ENCODE assay signal across 14 cellular contexts in the genomic region with DNA sequence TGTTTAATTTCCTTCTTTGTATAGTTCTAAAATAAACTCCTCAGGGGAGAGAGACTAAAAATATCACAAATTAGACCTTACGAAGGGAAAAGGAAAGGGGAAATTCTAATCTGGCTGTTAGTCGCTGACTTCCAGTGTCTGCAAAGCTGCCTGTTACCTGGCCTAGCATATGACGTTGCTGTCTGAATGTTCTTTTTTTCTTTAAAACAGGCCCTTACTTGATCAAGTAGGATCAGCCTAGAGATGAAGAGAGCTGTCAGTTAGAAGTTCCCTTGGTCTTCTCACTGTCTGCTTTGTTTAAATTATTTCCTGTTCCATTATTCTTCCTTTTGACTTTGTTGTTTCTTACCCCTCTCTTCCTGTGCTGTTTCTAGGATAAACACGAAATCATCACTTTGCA. TPM values are rescaled to one million over a fixed set of nuclear protein-coding genes. Genes with fewer than 3 reads are reported as not detected.
A peak's percentile ranks its signal among the peaks of the same experiment; 100 is the strongest.
DNase-seq lines count a peak whose midpoint lies in the region; ATAC-seq and TF ChIP-seq lines count a peak whose summit lies in the region.
"Had no signal": no experiment of that assay in that cellular context is flagged by ENCODE, and none has a peak within 500 bp of the region (broad histone marks: within the 10 kb centered on the region; RNA-seq: fewer than 3 reads in every experiment).

No MANE protein-coding gene starts in this region.

- peaks cover 4% of the 10 kb centered on the region for H3K36me3 ChIP-seq in effector memory CD4-positive, alpha-beta T cell (ENCODE audit: control insufficient read depth, insufficient read depth, low read length)

- H3K4me3 Mint-ChIP-seq in activated CD8-positive, alpha-beta memory T cell treated with anti-CD3 and anti-CD28 coated beads, Interleukin-2, amount 10 ng/mL, durations not matched to agents 7 days and 5 days = peak overlapping the region; percentile 11
- H3K4me3 Mint-ChIP-seq in T-helper 1 cell treated with Interleukin-12 subunit alpha and Interleukin-12 subunit beta and Interleukin-4 antibody, amounts not matched to agents 30 μg/mL and 1 μg/mL, for 36 hours = peak overlapping the region; percentile 55
- no peak overlapping the region for H3K4me3 Mint-ChIP-seq in nephron

- H3K4me1 ChIP-seq in effector memory CD4-positive, alpha-beta T cell (ENCODE audit: control insufficient read depth, insufficient read depth, low read length, poor library complexity, severe bottlenecking) = peaks cover 77% of the 10 kb centered on the region

- H3K4me3 ChIP-seq in effector memory CD4-positive, alpha-beta T cell (ENCODE audit: insufficient read depth, low read depth, low read length, poor library complexity, severe bottlenecking) = peak overlapping the region; percentile 14
- H3K4me3 ChIP-seq: smooth muscle cell had no signal

- ATAC-seq in activated CD8-positive, alpha-beta memory T cell treated with anti-CD3 and anti-CD28 coated beads, Interleukin-2, amount 10 ng/mL, durations not matched to agents 7 days and 5 days = peak; percentile 9
- no peak for ATAC-seq in GM18873 (IDR thresholded peaks at IDR 0.05; ENCODE audit: low FRiP score, unreplicated experiment)
- ATAC-seq in GM19395 (IDR thresholded peaks at IDR 0.05; ENCODE audit: unreplicated experiment) = no peak

- peaks cover 40% of the 10 kb centered on the region for H3K36me3 Mint-ChIP-seq in activated CD8-positive, alpha-beta memory T cell treated with anti-CD3 and anti-CD28 coated beads, Interleukin-2, amount 10 ng/mL, durations not matched to agents 7 days and 5 days
- peaks cover 47% of the 10 kb centered on the region for H3K36me3 Mint-ChIP-seq in T-helper 1 cell treated with Interleukin-12 subunit alpha and Interleukin-12 subunit beta and Interleukin-4 antibody, amounts not matched to agents 30 μg/mL and 1 μg/mL, for 36 hours (ENCODE audit: low read depth)
- H3K36me3 Mint-ChIP-seq in nephron (ENCODE audit: low read depth) = peaks cover 44% of the 10 kb centered on the region

- peaks cover 90% of the 10 kb centered on the region for H3K4me1 Mint-ChIP-seq in activated CD8-positive, alpha-beta memory T cell treated with anti-CD3 and anti-CD28 coated beads, Interleukin-2, amount 10 ng/mL, durations not matched to agents 7 days and 5 days
- H3K4me1 Mint-ChIP-seq in T-helper 1 cell treated with Interleukin-12 subunit alpha and Interleukin-12 subunit beta and Interleukin-4 antibody, amounts not matched to agents 30 μg/mL and 1 μg/mL, for 36 hours (ENCODE audit: low read depth) = peaks cover 83% of the 10 kb centered on the region
- H3K4me1 Mint-ChIP-seq in nephron = peaks cover 56% of the 10 kb centered on the region

- no peak for DNase-seq in activated CD8-positive, alpha-beta memory T cell treated with anti-CD3 and anti-CD28 coated beads, Interleukin-2, amount 10 ng/mL, durations not matched to agents 7 days and 5 days
- no peak for DNase-seq in activated CD8-positive, alpha-beta memory T cell treated with anti-CD3 and anti-CD28 coated beads, Interleukin-2, amount 50 U/mL, for 48 hours
- no peak for DNase-seq in effector memory CD4-positive, alpha-beta T cell
- DNase-seq in OCI-M1 (lab: John Stamatoyannopoulos, UW) = no peak
- DNase-seq: DMS153, NCI-H146, NCI-H446 treated with DMSO at 0.1 percent for 48 hours, nucleus accumbens had no signal

- no peaks in the 10 kb centered on the region for H3K27me3 Mint-ChIP-seq in activated CD8-positive, alpha-beta memory T cell treated with anti-CD3 and anti-CD28 coated beads, Interleukin-2, amount 10 ng/mL, durations not matched to agents 7 days and 5 days
- H3K27me3 Mint-ChIP-seq in T-helper 1 cell treated with Interleukin-12 subunit alpha and Interleukin-12 subunit beta and Interleukin-4 antibody, amounts not matched to agents 30 μg/mL and 1 μg/mL, for 36 hours (ENCODE audit: low read depth) = no peaks in the 10 kb centered on the region
- H3K27me3 Mint-ChIP-seq in nephron (ENCODE audit: low read depth) = no peaks in the 10 kb centered on the region

- no peak for TF ChIP-seq CTCF in nephron (IDR thresholded peaks at IDR 0.05; ENCODE audit: unreplicated experiment in 3 of 3)

- CTCF ChIA-PET in activated CD8-positive, alpha-beta memory T cell treated with anti-CD3 and anti-CD28 coated beads, Interleukin-2, amount 10 ng/mL, durations not matched to agents 7 days and 5 days (lab: Charles Lee) = interaction anchor here (0.9 to 1.6 kb wide), 7 partner anchors 9 to 182 kb away, joined by 3 to 5 read pairs (median 3); no protein-coding TSS in a partner anchor

- H3K9me3 ChIP-seq in effector memory CD4-positive, alpha-beta T cell (ENCODE audit: control insufficient read depth, low read length) = no peaks in the 10 kb centered on the region

- H3K9me3 Mint-ChIP-seq in activated CD8-positive, alpha-beta memory T cell treated with anti-CD3 and anti-CD28 coated beads, Interleukin-2, amount 10 ng/mL, durations not matched to agents 7 days and 5 days (ENCODE audit: low read depth) = no peaks in the 10 kb centered on the region
- H3K9me3 Mint-ChIP-seq in T-helper 1 cell treated with Interleukin-12 subunit alpha and Interleukin-12 subunit beta and Interleukin-4 antibody, amounts not matched to agents 30 μg/mL and 1 μg/mL, for 36 hours = no peaks in the 10 kb centered on the region
- H3K9me3 Mint-ChIP-seq in nephron = no peaks in the 10 kb centered on the region

- no peaks in the 10 kb centered on the region for H3K27me3 ChIP-seq in effector memory CD4-positive, alpha-beta T cell (replicated peaks; ENCODE audit: control insufficient read depth, insufficient read depth, low read length, poor library complexity, severe bottlenecking)

- peak overlapping the region; percentile 75 for H3K27ac Mint-ChIP-seq in activated CD8-positive, alpha-beta memory T cell treated with anti-CD3 and anti-CD28 coated beads, Interleukin-2, amount 10 ng/mL, durations not matched to agents 7 days and 5 days
- peak overlapping the region; percentile 84 for H3K27ac Mint-ChIP-seq in T-helper 1 cell treated with Interleukin-12 subunit alpha and Interleukin-12 subunit beta and Interleukin-4 antibody, amounts not matched to agents 30 μg/mL and 1 μg/mL, for 36 hours
- H3K27ac Mint-ChIP-seq in nephron = peak overlapping the region in 2 of 3 experiments; percentile 21 to 30

- H3K27ac ChIP-seq in effector memory CD4-positive, alpha-beta T cell (ENCODE audit: insufficient read depth, low read length, poor library complexity, severe bottlenecking) = peak overlapping the region; percentile 75
- H3K27ac ChIP-seq: KMS-11 had no signal

RNA-seq across cellular contexts. Expression of a gene that starts 11.2 kb away (rescaled TPM):
- 10 to 100 TPM; 51.6 to 54.1 TPM for total RNA-seq in activated CD8-positive, alpha-beta memory T cell treated with anti-CD3 and anti-CD28 coated beads, Interleukin-2, amount 10 ng/mL, durations not matched to agents 7 days and 5 days

Comparison
In these comparisons a context has a peak if more than half of its experiments do, and no peak if none do; other contexts are left out.
1. H3K27ac Mint-ChIP-seq: peak in every context shown above with its lines; median percentile 84 in T-helper 1 cell treated with Interleukin-12 subunit alpha and Interleukin-12 subunit beta and Interleukin-4 antibody, amounts not matched to agents 30 μg/mL and 1 μg/mL, for 36 hours; 75 in activated CD8-positive, alpha-beta memory T cell treated with anti-CD3 and anti-CD28 coated beads, Interleukin-2, amount 10 ng/mL, durations not matched to agents 7 days and 5 days; 26 in nephron.
2. H3K4me3 Mint-ChIP-seq: peak in activated CD8-positive, alpha-beta memory T cell treated with anti-CD3 and anti-CD28 coated beads, Interleukin-2, amount 10 ng/mL, durations not matched to agents 7 days and 5 days (single experiment) and T-helper 1 cell treated with Interleukin-12 subunit alpha and Interleukin-12 subunit beta and Interleukin-4 antibody, amounts not matched to agents 30 μg/mL and 1 μg/mL, for 36 hours (single experiment); none in nephron (0 of 3).